32 cellular contexts compared by ENCODE assay signal in the genomic region with DNA sequence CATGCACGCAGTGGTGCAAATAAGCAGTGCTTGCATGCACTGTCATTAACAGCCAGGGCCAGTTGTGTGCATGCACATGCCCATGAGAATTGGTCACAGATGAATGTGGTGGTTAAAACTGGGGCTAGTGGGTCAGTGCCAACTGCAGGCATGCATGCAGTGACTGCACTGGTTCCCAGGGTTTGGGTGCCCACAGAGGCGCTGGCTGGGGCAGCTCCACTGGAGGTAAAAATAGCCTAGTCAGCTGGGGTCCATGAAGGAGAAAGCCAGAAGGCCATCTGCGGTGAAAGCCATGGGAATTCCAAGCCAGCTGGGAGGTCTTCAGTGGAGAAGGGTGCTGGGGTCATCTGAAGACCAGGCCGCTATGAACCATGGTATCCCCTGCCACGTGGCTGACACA.
"Had no signal": no experiment of that assay in that cellular context is flagged by ENCODE, and none has a peak within 500 bp of the region (broad histone marks: within the 10 kb centered on the region; RNA-seq: fewer than 3 reads in every experiment).

No MANE protein-coding gene starts in this region.

- H3K27ac ChIP-seq: adrenal gland, body of pancreas, brain microvascular endothelial cell, breast epithelium, VCaP had no signal

- H3K27me3 ChIP-seq: adrenal gland, body of pancreas, brain microvascular endothelial cell, breast epithelium had no signal

- H3K36me3 ChIP-seq: adrenal gland, brain microvascular endothelial cell, breast epithelium had no signal

- H3K9me3 ChIP-seq: adrenal gland, body of pancreas had no signal

- ATAC-seq: activated CD8-positive, alpha-beta T cell treated with anti-CD3 and anti-CD28 coated beads for 36 hours; activated naive CD4-positive, alpha-beta T cell treated with anti-CD3 and anti-CD28 coated beads, Interleukin-2, amount 50 U/mL, for 72 hours; activated T-cell treated with anti-CD3 and anti-CD28 coated beads, Interleukin-2, amount 50 U/mL, for 4 hours; activated T-cell treated with anti-CD3 and anti-CD28 coated beads, Interleukin-2, amount 50 U/mL, for 72 hours; activated T-helper 17 cell treated with anti-CD3 and anti-CD28 coated beads, Interleukin-2, amount 50 U/mL, for 72 hours; body of pancreas had no signal

- DNase-seq: activated B cell treated with CpG ODN at 0.5 μM for 24 hours; activated CD4-positive, alpha-beta memory T cell treated with anti-CD3 and anti-CD28 coated beads for 36 hours; activated CD4-positive, alpha-beta T cell treated with anti-CD3 and anti-CD28 coated beads for 4 hours; activated CD4-positive, alpha-beta T cell treated with anti-CD3 and anti-CD28 coated beads, Interleukin-2, amount 10 ng/mL, durations not matched to agents 24 days and 14 days; activated CD4-positive, alpha-beta T cell treated with anti-CD3 and anti-CD28 coated beads, Interleukin-2, amount 50 U/mL, for 1 hour; activated CD4-positive, alpha-beta T cell treated with anti-CD3 and anti-CD28 coated beads, Interleukin-2, amount 50 U/mL, for 4 hours; activated CD4-positive, CD25-positive, alpha-beta regulatory T cell treated with anti-CD3 and anti-CD28 coated beads, Interleukin-2, amount 50 U/mL, for 72 hours; activated CD8-positive, alpha-beta memory T cell treated with anti-CD3 and anti-CD28 coated beads, Interleukin-2, amount 50 U/mL, for 4 hours; activated CD8-positive, alpha-beta T cell treated with anti-CD3 and anti-CD28 coated beads for 36 hours; activated effector memory CD4-positive, alpha-beta T cell treated with anti-CD3 and anti-CD28 coated beads, Interleukin-2, amount 50 U/mL, for 16 hours; activated gamma-delta T cell treated with Interleukin-2 at 50 U/mL for 16 hours; activated naive CD4-positive, alpha-beta T cell; activated naive CD4-positive, alpha-beta T cell treated with anti-CD3 and anti-CD28 coated beads for 36 hours; activated naive CD4-positive, alpha-beta T cell treated with anti-CD3 and anti-CD28 coated beads, Interleukin-2, amount 50 U/mL, for 16 hours; activated naive CD8-positive, alpha-beta T cell treated with anti-CD3 and anti-CD28 coated beads for 36 hours; activated T-cell treated with anti-CD3 and anti-CD28 coated beads for 4 hours; activated T-cell treated with anti-CD3 and anti-CD28 coated beads, Interleukin-2, amount 50 U/mL, for 1 hour; activated T-cell treated with anti-CD3 and anti-CD28 coated beads, Interleukin-2, amount 50 U/mL, for 4 hours; activated T-cell treated with anti-CD3 and anti-CD28 coated beads, Interleukin-2, amount 50 U/mL, for 72 hours; amniotic stem cell; aorta; body of pancreas; brain microvascular endothelial cell; central memory CD4-positive, alpha-beta T cell; T-helper 1 cell; T-helper 2 cell; T-helper 9 cell had no signal

- H3K4me1 ChIP-seq: adrenal gland, body of pancreas, breast epithelium had no signal

- H3K4me3 ChIP-seq: adrenal gland, body of pancreas, breast epithelium had no signal
